16 cellular contexts compared by ENCODE assay signal in the genomic region with DNA sequence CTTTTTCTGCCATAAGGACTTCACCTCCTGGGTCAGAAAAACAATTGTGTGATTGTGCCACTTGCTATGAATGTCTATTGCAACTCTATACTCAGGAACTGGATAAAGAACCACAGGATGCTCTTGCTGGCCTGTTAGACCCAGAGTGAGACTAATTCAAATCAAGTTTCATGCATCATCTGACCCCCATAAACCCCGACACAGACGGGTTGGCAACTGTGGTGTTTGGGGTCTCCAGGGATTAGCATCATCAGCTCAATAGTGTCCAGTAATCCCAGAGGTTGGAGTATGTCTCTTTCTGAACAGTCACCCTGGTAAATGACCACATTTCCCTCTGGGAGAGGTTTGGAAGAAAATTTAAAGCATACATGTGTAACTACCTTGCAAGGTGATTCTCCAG.
DNase-seq lines count a peak whose midpoint lies in the region; ATAC-seq and TF ChIP-seq lines count a peak whose summit lies in the region.
"Had no signal": no experiment of that assay in that cellular context is flagged by ENCODE, and none has a peak within 500 bp of the region (broad histone marks: within the 10 kb centered on the region; RNA-seq: fewer than 3 reads in every experiment).

No MANE protein-coding gene starts in this region.

- no peaks in the 10 kb centered on the region for H3K9me2 ChIP-seq in OCI-LY7 (ENCODE audit: insufficient read depth, low read length)

- POLR2A ChIA-PET in OCI-LY7 (lab: Charles Lee) = interaction anchor here (0.5 kb wide), 1 partner anchor 95 kb away, joined by 3 read pairs; no protein-coding TSS in a partner anchor

- H3K9me3 Mint-ChIP-seq in activated T-cell treated with anti-CD3 and anti-CD28 coated beads, Interleukin-2, amount 50 U/mL, for 4 hours = no peaks in the 10 kb centered on the region

- CTCF ChIA-PET in OCI-LY7 (lab: Charles Lee; ENCODE audit: unreplicated experiment) = no interaction called here

- intact Hi-C loops in OCI-LY7 (cut with micrococcal nuclease; ENCODE audit: unreplicated experiment) (no loop called here), esophagus muscularis mucosa (cut with DNase I) (no loop called here), stomach (cut with DNase I; ENCODE audit: low total_unique reads) (no loop called here)

- H4K20me1 ChIP-seq in BLaER1 treated with 17β-estradiol and CSF1 and Interleukin-3, amounts not matched to agents 10 nM and 100 nM = no peaks in the 10 kb centered on the region
- no peaks in the 10 kb centered on the region for H4K20me1 ChIP-seq in OCI-LY7 (ENCODE audit: insufficient read depth, low read length)

- 75% methylated on average over 2 of the region's 2 CpGs for WGBS in esophagus muscularis mucosa
- WGBS in stomach, 5 donors = 74 to 80% (median 76%) methylated on average over 2 of the region's 2 CpGs

- no TSS peak for BruUV-seq in OCI-LY7 (replicated peaks; lab: Mats Ljungman, UMichigan)

- no peak for TF ChIP-seq POLR2A in esophagus muscularis mucosa (IDR thresholded peaks at IDR 0.05; ENCODE audit: low read depth)
- no peak for TF ChIP-seq POLR2A in stomach (IDR thresholded peaks at IDR 0.05)

- peaks cover 16% of the 10 kb centered on the region for H3K27me3 Mint-ChIP-seq in activated T-cell treated with anti-CD3 and anti-CD28 coated beads, Interleukin-2, amount 50 U/mL, for 4 hours (ENCODE audit: low read depth)

- H3K4me3 Mint-ChIP-seq in activated T-cell treated with anti-CD3 and anti-CD28 coated beads, Interleukin-2, amount 50 U/mL, for 4 hours = no peak overlapping the region
- H3K4me3 Mint-ChIP-seq: CD4-positive, alpha-beta memory T cell; HFFc6 had no signal

- no peaks in the 10 kb centered on the region for H3K36me3 ChIP-seq in BLaER1 treated with 17β-estradiol and CSF1 and Interleukin-3, amounts not matched to agents 10 nM and 100 nM
- no peaks in the 10 kb centered on the region; the same call in 1 of the 2 replicates for H3K36me3 ChIP-seq in OCI-LY7 (ENCODE audit: insufficient read depth, low read length)
- H3K36me3 ChIP-seq in esophagus muscularis mucosa = no peaks in the 10 kb centered on the region
- no peaks in the 10 kb centered on the region for H3K36me3 ChIP-seq in stomach
- H3K36me3 ChIP-seq: HAP-1 had no signal

- no peak overlapping the region for H3K4me3 ChIP-seq in BLaER1 treated with 17β-estradiol and CSF1 and Interleukin-3, amounts not matched to agents 10 nM and 100 nM
- H3K4me3 ChIP-seq in OCI-LY7 (ENCODE audit: low read depth, low read length, poor library complexity, severe bottlenecking) (no peak overlapping the region), esophagus muscularis mucosa (no peak overlapping the region), stomach (no peak overlapping the region)
- H3K4me3 ChIP-seq: HAP-1 had no signal

- ATAC-seq in activated T-cell treated with anti-CD3 and anti-CD28 coated beads, Interleukin-2, amount 50 U/mL, for 4 hours = no peak
- no peak for ATAC-seq in HG03457 (IDR thresholded peaks at IDR 0.05; ENCODE audit: unreplicated experiment)

- no peaks in the 10 kb centered on the region for H3K4me1 Mint-ChIP-seq in activated T-cell treated with anti-CD3 and anti-CD28 coated beads, Interleukin-2, amount 50 U/mL, for 4 hours (ENCODE audit: low read depth)
- H3K4me1 Mint-ChIP-seq: CD4-positive, alpha-beta memory T cell had no signal

- peaks cover 6 to 8% (median 8%) of the 10 kb centered on the region in 11 experiments for H3K9me3 ChIP-seq in BLaER1 treated with 17β-estradiol and CSF1 and Interleukin-3, amounts not matched to agents 10 nM and 100 nM (replicated peaks in 1 of 11)
- H3K9me3 ChIP-seq in OCI-LY7 (ENCODE audit: low read length) (peaks cover 9% of the 10 kb centered on the region; the same call in 1 of the 2 replicates), esophagus muscularis mucosa (peaks cover 0 to 5% (median 0%) of the 10 kb centered on the region in 4 donors), stomach (peaks cover 0 to 6% (median 5%) of the 10 kb centered on the region in 4 donors)
- H3K9me3 ChIP-seq: HAP-1 had no signal

- DNase-seq in OCI-LY7 (ENCODE audit: low spot score) (no peak), esophagus muscularis mucosa (ENCODE audit: extremely low spot score) (peak; percentile 47), stomach (no peak)
- no peak for DNase-seq in activated T-cell treated with anti-CD3 and anti-CD28 coated beads, Interleukin-2, amount 50 U/mL, for 4 hours
- DNase-seq: C1 segment of cervical spinal cord; Calu3; CD4-positive, alpha-beta memory T cell; COR-L47; DMS53; DMS79 treated with DMSO at 0.1 percent for 48 hours; GF-D8; GOT3; HFFc6 had no signal

- H3K27me3 ChIP-seq in BLaER1 treated with 17β-estradiol and CSF1 and Interleukin-3, amounts not matched to agents 10 nM and 100 nM = no peaks in the 10 kb centered on the region
- H3K27me3 ChIP-seq in esophagus muscularis mucosa (peaks cover 0 to 27% (median 0%) of the 10 kb centered on the region in 4 donors), stomach (peaks cover 0 to 18% (median 0%) of the 10 kb centered on the region in 3 donors)

- TF ChIP-seq CTCF in OCI-LY7 (conservative IDR thresholded peaks at IDR 0.05; ENCODE audit: low read length) = no peak
- TF ChIP-seq CTCF in esophagus muscularis mucosa (IDR thresholded peaks at IDR 0.05) = no peak
- no peak for TF ChIP-seq CTCF in stomach (IDR thresholded peaks at IDR 0.05)

- H3K4me2 ChIP-seq in BLaER1 treated with 17β-estradiol and CSF1 and Interleukin-3, amounts not matched to agents 10 nM and 100 nM = peak overlapping the region in 8 of 11 experiments; percentile 29 to 68 (median 48); a peak in 13 of 22 replicates
- 0 out of 2 replicates have a peak overlapping the region, but pooled peaks have one; percentile 23 for H3K4me2 ChIP-seq in OCI-LY7 (ENCODE audit: low read length)

- H3K36me3 Mint-ChIP-seq in activated T-cell treated with anti-CD3 and anti-CD28 coated beads, Interleukin-2, amount 50 U/mL, for 4 hours (ENCODE audit: insufficient read depth) = no peaks in the 10 kb centered on the region
- H3K36me3 Mint-ChIP-seq: CD4-positive, alpha-beta memory T cell had no signal

- no peak overlapping the region for H3K27ac ChIP-seq in BLaER1 treated with 17β-estradiol and CSF1 and Interleukin-3, amounts not matched to agents 10 nM and 100 nM
- H3K27ac ChIP-seq in OCI-LY7 (ENCODE audit: low read depth, low read length, poor library complexity, severe bottlenecking) = no peak overlapping the region
- no peak overlapping the region for H3K27ac ChIP-seq in esophagus muscularis mucosa (replicated peaks in 1 of 4)
- no peak overlapping the region for H3K27ac ChIP-seq in stomach

- no peak for TF ChIP-seq EP300 in esophagus muscularis mucosa (IDR thresholded peaks at IDR 0.05)
- TF ChIP-seq EP300 in stomach (IDR thresholded peaks at IDR 0.05) = no peak

- no peaks in the 10 kb centered on the region for H3K79me2 ChIP-seq in OCI-LY7 (ENCODE audit: insufficient read depth, low read depth, low read length)

- no peak overlapping the region for H3K9ac ChIP-seq in BLaER1 treated with 17β-estradiol and CSF1 and Interleukin-3, amounts not matched to agents 10 nM and 100 nM

- H2AFZ ChIP-seq in OCI-LY7 (ENCODE audit: low read length) = peak overlapping the region; percentile 70; the same call in 1 of the 2 replicates

- H3K4me1 ChIP-seq in BLaER1 treated with 17β-estradiol and CSF1 and Interleukin-3, amounts not matched to agents 10 nM and 100 nM = peaks cover 0 to 14% (median 10%) of the 10 kb centered on the region in 10 experiments; a peak in 13 of 20 replicates
- H3K4me1 ChIP-seq in OCI-LY7 (ENCODE audit: insufficient read depth, low read length, poor library complexity, severe bottlenecking) = peaks cover 6% of the 10 kb centered on the region
- no peaks in the 10 kb centered on the region for H3K4me1 ChIP-seq in esophagus muscularis mucosa
- no peaks in the 10 kb centered on the region for H3K4me1 ChIP-seq in stomach
- H3K4me1 ChIP-seq: HAP-1 had no signal
